ENCODE assay signal across 1 cellular context in the genomic region with DNA sequence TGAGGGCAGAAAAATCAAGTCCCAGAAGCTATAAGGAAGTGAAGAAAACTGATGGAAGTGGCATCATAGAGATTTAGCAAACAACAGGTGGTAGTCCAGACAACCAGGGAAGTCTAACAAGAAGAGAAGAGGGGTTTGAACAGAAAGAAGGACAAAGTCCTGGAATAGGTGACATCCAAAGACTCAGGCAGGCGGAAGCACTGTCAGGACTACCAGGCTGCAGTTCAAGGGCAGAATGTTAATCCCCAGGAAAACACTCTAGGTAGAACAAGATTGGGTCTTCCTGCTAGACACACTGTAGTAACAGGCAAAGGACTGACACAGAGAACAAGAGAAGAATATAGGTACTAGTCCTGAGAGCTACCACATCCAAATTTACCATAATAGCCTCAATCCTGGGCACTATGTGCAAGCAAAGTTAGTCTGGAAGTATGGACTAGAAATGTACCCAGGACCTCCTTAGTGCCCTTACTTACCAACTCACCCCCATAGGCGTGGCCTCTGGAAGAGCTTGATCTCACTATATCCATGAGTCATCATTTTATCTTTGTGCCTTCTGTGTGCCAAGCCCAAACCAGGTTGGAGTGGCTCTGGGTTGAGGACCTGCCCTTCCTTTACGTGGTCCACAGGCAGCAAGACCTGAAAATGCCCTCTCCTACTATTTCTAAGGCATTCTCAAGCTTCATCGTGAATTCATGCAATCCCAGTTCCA.
A peak's percentile ranks its signal among the peaks of the same experiment; 100 is the strongest.
TF ChIP-seq lines count a peak whose summit lies in the region.

No MANE protein-coding gene starts in this region.

TF ChIP-seq in HepG2, 621 proteins besides CTCF, POLR2A, EP300 and RAD21 (continued from another document and continues in another):
- TF ChIP-seq, protein P1, sequence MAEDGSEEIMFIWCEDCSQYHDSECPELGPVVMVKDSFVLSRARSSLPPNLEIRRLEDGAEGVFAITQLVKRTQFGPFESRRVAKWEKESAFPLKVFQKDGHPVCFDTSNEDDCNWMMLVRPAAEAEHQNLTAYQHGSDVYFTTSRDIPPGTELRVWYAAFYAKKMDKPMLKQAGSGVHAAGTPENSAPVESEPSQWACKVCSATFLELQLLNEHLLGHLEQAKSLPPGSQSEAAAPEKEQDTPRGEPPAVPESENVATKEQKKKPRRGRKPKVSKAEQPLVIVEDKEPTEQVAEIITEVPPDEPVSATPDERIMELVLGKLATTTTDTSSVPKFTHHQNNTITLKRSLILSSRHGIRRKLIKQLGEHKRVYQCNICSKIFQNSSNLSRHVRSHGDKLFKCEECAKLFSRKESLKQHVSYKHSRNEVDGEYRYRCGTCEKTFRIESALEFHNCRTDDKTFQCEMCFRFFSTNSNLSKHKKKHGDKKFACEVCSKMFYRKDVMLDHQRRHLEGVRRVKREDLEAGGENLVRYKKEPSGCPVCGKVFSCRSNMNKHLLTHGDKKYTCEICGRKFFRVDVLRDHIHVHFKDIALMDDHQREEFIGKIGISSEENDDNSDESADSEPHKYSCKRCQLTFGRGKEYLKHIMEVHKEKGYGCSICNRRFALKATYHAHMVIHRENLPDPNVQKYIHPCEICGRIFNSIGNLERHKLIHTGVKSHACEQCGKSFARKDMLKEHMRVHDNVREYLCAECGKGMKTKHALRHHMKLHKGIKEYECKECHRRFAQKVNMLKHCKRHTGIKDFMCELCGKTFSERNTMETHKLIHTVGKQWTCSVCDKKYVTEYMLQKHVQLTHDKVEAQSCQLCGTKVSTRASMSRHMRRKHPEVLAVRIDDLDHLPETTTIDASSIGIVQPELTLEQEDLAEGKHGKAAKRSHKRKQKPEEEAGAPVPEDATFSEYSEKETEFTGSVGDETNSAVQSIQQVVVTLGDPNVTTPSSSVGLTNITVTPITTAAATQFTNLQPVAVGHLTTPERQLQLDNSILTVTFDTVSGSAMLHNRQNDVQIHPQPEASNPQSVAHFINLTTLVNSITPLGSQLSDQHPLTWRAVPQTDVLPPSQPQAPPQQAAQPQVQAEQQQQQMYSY (CRISPR knock-in tag; IDR thresholded peaks at IDR 0.05) = no peak
- no peak for TF ChIP-seq HOXA9 (CRISPR knock-in tag; IDR thresholded peaks at IDR 0.05; ENCODE audit: borderline replicate concordance)
- peak; percentile 65; the same call in 1 of the 2 replicates for TF ChIP-seq HNF4G (IDR thresholded peaks at IDR 0.05; ENCODE audit: borderline replicate concordance, low read depth, low read length)
- TF ChIP-seq HNF4G (CRISPR knock-in tag; IDR thresholded peaks at IDR 0.05; ENCODE audit: borderline replicate concordance, low read depth) = peak; percentile 81; the same call in 1 of the 2 replicates
- peak; percentile 74 for TF ChIP-seq NCOR1 (IDR thresholded peaks at IDR 0.05; ENCODE audit: borderline replicate concordance, low read length)
- TF ChIP-seq, protein P2, sequence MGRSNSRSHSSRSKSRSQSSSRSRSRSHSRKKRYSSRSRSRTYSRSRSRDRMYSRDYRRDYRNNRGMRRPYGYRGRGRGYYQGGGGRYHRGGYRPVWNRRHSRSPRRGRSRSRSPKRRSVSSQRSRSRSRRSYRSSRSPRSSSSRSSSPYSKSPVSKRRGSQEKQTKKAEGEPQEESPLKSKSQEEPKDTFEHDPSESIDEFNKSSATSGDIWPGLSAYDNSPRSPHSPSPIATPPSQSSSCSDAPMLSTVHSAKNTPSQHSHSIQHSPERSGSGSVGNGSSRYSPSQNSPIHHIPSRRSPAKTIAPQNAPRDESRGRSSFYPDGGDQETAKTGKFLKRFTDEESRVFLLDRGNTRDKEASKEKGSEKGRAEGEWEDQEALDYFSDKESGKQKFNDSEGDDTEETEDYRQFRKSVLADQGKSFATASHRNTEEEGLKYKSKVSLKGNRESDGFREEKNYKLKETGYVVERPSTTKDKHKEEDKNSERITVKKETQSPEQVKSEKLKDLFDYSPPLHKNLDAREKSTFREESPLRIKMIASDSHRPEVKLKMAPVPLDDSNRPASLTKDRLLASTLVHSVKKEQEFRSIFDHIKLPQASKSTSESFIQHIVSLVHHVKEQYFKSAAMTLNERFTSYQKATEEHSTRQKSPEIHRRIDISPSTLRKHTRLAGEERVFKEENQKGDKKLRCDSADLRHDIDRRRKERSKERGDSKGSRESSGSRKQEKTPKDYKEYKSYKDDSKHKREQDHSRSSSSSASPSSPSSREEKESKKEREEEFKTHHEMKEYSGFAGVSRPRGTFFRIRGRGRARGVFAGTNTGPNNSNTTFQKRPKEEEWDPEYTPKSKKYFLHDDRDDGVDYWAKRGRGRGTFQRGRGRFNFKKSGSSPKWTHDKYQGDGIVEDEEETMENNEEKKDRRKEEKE (IDR thresholded peaks at IDR 0.05) = no peak
- no peak for TF ChIP-seq HOXA7 (CRISPR knock-in tag; IDR thresholded peaks at IDR 0.05)
- no peak for TF ChIP-seq ZNF547 (CRISPR knock-in tag; IDR thresholded peaks at IDR 0.05)
- TF ChIP-seq SCMH1 (CRISPR knock-in tag; IDR thresholded peaks at IDR 0.05; ENCODE audit: borderline replicate concordance) = no peak
- peak; percentile 92 for TF ChIP-seq ZNF292 (CRISPR knock-in tag; IDR thresholded peaks at IDR 0.05; ENCODE audit: borderline replicate concordance, low read depth)
- TF ChIP-seq ZNF761 (CRISPR knock-in tag; conservative IDR thresholded peaks at IDR 0.05) = peak; percentile 94
- no peak for TF ChIP-seq NFYC (CRISPR knock-in tag; IDR thresholded peaks at IDR 0.05)
- no peak for TF ChIP-seq SIN3B (IDR thresholded peaks at IDR 0.05; ENCODE audit: low read length)
- TF ChIP-seq ZNF335 (CRISPR knock-in tag; IDR thresholded peaks at IDR 0.05) = no peak
- TF ChIP-seq, protein P3, sequence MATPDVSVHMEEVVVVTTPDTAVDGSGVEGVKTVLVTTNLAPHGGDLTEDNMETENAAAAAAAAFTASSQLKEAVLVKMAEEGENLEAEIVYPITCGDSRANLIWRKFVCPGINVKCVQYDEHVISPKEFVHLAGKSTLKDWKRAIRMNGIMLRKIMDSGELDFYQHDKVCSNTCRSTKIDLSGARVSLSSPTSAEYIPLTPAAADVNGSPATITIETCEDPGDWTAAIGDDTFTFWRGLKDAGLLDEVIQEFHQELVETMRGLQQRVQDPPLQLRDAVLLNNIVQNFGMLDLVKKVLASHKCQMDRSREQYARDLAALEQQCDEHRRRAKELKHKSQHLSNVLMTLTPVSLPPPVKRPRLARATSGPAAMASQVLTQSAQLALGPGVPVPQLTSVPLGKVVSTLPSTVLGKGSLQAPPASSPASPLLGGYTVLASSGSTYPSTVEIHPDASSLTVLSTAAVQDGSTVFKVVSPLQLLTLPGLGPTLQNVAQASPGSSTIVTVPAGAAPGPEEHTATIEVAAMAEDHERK (CRISPR knock-in tag; IDR thresholded peaks at IDR 0.05; ENCODE audit: low read depth) = no peak
- peak; percentile 80; the same call in 1 of the 2 replicates for TF ChIP-seq ZNF430 (CRISPR knock-in tag; IDR thresholded peaks at IDR 0.05)
- no peak for TF ChIP-seq ZNF296 (CRISPR knock-in tag; conservative IDR thresholded peaks at IDR 0.05)
- TF ChIP-seq MTF1 (CRISPR knock-in tag; IDR thresholded peaks at IDR 0.05) = no peak
- TF ChIP-seq, protein P4, sequence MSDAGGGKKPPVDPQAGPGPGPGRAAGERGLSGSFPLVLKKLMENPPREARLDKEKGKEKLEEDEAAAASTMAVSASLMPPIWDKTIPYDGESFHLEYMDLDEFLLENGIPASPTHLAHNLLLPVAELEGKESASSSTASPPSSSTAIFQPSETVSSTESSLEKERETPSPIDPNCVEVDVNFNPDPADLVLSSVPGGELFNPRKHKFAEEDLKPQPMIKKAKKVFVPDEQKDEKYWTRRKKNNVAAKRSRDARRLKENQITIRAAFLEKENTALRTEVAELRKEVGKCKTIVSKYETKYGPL (CRISPR knock-in tag; IDR thresholded peaks at IDR 0.05) = no peak
- TF ChIP-seq, protein P5, sequence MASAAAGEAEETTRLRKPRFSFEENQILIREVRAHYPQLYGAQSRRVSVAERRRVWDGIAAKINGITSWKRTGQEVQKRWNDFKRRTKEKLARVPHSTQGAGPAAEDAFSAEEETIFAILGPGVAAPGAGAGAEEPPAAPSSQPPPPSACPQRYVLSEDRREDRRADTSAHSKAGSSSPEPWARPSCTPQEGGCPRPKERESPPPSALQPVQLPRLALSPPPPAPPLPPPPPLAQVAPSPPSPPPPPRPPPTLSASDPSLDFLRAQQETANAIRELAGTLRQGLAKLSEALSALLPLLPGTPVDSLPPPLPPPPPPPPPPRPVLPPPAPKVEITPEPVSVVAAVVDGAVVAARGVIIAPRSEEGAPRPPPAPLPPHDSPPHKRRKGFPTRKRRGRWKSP (CRISPR knock-in tag; IDR thresholded peaks at IDR 0.05) = 0 out of 2 replicates have a peak, but pooled peaks have one; percentile 40
- no peak for TF ChIP-seq AKAP8 (CRISPR knock-in tag; IDR thresholded peaks at IDR 0.05)
- TF ChIP-seq ATAD3A (CRISPR knock-in tag; IDR thresholded peaks at IDR 0.05) = no peak
- TF ChIP-seq TCF7 (IDR thresholded peaks at IDR 0.05; ENCODE audit: low read depth) = peak; percentile 58
- TF ChIP-seq ZNF260 (CRISPR knock-in tag; IDR thresholded peaks at IDR 0.05; ENCODE audit: borderline replicate concordance, low read depth) = no peak
- TF ChIP-seq, protein P6, sequence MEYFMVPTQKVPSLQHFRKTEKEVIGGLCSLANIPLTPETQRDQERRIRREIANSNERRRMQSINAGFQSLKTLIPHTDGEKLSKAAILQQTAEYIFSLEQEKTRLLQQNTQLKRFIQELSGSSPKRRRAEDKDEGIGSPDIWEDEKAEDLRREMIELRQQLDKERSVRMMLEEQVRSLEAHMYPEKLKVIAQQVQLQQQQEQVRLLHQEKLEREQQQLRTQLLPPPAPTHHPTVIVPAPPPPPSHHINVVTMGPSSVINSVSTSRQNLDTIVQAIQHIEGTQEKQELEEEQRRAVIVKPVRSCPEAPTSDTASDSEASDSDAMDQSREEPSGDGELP (IDR thresholded peaks at IDR 0.05; ENCODE audit: borderline replicate concordance, low read depth) = peak; percentile 58; the same call in 1 of the 2 replicates
- no peak for TF ChIP-seq ZNF589 (CRISPR knock-in tag; conservative IDR thresholded peaks at IDR 0.05)
- TF ChIP-seq XBP1 (CRISPR knock-in tag; IDR thresholded peaks at IDR 0.05) = no peak
- no peak for TF ChIP-seq EZH2 (conservative IDR thresholded peaks at IDR 0.05; ENCODE audit: low read depth, low read length)
- TF ChIP-seq ZNF224 (CRISPR knock-in tag; IDR thresholded peaks at IDR 0.05) = no peak
- TF ChIP-seq FOSL1 (CRISPR knock-in tag; IDR thresholded peaks at IDR 0.05; ENCODE audit: borderline replicate concordance) = no peak
- TF ChIP-seq, protein P7, sequence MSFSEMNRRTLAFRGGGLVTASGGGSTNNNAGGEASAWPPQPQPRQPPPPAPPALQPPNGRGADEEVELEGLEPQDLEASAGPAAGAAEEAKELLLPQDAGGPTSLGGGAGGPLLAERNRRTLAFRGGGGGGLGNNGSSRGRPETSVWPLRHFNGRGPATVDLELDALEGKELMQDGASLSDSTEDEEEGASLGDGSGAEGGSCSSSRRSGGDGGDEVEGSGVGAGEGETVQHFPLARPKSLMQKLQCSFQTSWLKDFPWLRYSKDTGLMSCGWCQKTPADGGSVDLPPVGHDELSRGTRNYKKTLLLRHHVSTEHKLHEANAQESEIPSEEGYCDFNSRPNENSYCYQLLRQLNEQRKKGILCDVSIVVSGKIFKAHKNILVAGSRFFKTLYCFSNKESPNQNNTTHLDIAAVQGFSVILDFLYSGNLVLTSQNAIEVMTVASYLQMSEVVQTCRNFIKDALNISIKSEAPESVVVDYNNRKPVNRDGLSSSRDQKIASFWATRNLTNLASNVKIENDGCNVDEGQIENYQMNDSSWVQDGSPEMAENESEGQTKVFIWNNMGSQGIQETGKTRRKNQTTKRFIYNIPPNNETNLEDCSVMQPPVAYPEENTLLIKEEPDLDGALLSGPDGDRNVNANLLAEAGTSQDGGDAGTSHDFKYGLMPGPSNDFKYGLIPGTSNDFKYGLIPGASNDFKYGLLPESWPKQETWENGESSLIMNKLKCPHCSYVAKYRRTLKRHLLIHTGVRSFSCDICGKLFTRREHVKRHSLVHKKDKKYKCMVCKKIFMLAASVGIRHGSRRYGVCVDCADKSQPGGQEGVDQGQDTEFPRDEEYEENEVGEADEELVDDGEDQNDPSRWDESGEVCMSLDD (CRISPR knock-in tag; IDR thresholded peaks at IDR 0.05; ENCODE audit: borderline replicate concordance) = no peak
- TF ChIP-seq EED (CRISPR knock-in tag; IDR thresholded peaks at IDR 0.05) = no peak
- no peak for TF ChIP-seq NONO (IDR thresholded peaks at IDR 0.05)
- TF ChIP-seq NONO (CRISPR knock-in tag; conservative IDR thresholded peaks at IDR 0.05) = no peak
- TF ChIP-seq AGO1 (IDR thresholded peaks at IDR 0.05; ENCODE audit: low read depth, low read length, poor library complexity, severe bottlenecking) = no peak
- no peak for TF ChIP-seq ZBTB1 (CRISPR knock-in tag; IDR thresholded peaks at IDR 0.05; ENCODE audit: borderline replicate concordance)
- peak; percentile 89 for TF ChIP-seq ZNF331 (CRISPR knock-in tag; IDR thresholded peaks at IDR 0.05)
- TF ChIP-seq POLR2AphosphoS2 (IDR thresholded peaks at IDR 0.05; ENCODE audit: low read depth, low read length) = no peak
- TF ChIP-seq, protein P8, sequence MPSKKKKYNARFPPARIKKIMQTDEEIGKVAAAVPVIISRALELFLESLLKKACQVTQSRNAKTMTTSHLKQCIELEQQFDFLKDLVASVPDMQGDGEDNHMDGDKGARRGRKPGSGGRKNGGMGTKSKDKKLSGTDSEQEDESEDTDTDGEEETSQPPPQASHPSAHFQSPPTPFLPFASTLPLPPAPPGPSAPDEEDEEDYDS (CRISPR knock-in tag; IDR thresholded peaks at IDR 0.05) = 0 out of 2 replicates have a peak, but pooled peaks have one; percentile 44
- TF ChIP-seq ZNF75D (CRISPR knock-in tag; IDR thresholded peaks at IDR 0.05; ENCODE audit: borderline replicate concordance) = no peak
- TF ChIP-seq, protein P9, sequence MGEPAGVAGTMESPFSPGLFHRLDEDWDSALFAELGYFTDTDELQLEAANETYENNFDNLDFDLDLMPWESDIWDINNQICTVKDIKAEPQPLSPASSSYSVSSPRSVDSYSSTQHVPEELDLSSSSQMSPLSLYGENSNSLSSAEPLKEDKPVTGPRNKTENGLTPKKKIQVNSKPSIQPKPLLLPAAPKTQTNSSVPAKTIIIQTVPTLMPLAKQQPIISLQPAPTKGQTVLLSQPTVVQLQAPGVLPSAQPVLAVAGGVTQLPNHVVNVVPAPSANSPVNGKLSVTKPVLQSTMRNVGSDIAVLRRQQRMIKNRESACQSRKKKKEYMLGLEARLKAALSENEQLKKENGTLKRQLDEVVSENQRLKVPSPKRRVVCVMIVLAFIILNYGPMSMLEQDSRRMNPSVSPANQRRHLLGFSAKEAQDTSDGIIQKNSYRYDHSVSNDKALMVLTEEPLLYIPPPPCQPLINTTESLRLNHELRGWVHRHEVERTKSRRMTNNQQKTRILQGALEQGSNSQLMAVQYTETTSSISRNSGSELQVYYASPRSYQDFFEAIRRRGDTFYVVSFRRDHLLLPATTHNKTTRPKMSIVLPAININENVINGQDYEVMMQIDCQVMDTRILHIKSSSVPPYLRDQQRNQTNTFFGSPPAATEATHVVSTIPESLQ (CRISPR knock-in tag; conservative IDR thresholded peaks at IDR 0.05) = no peak
